In the genomic region with DNA sequence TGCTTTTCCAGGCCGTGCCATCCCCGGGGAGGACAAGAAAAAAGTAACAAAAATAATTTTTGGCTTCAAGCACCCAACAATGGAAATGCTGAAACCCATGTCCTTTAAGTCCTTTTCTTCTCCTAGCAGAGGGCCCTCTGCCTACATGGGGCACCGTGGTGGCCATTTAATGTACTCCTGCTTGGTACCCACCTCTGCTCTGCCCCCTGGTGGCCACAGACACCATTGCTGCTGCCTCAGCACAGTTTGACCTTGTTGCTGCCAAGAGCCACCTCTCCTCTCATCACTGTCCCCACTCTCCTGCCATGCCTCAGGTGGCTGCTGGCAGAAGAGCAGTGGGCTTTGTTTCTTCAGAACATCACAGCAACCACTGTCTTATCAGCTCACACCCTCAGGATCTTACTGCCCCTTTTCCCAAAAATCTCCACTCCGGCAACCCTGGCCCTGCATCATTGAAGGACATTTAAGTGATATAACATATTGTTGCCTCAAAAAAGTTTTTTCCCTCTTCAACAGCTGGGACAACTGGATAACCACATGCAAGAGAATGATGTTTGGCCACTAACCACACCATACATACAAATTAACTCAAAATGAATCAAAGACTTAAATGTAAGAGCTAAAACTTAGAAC, we compare ENCODE assay signal across 8 cellular contexts. TPM values are rescaled to one million over a fixed set of nuclear protein-coding genes. Genes with fewer than 3 reads are reported as not detected.
A peak's percentile ranks its signal among the peaks of the same experiment; 100 is the strongest.
DNase-seq lines count a peak whose midpoint lies in the region; ATAC-seq and TF ChIP-seq lines count a peak whose summit lies in the region.

No MANE protein-coding gene starts in this region.

- H3K4me1 Mint-ChIP-seq in chondrocyte (ENCODE audit: low read depth) = peaks cover 23% of the 10 kb centered on the region

- no peaks in the 10 kb centered on the region for H3K27me3 ChIP-seq in left lung

- no peaks in the 10 kb centered on the region for H3K9me3 ChIP-seq in left lung

- no peak overlapping the region for H3K4me3 ChIP-seq in left lung

- peak; percentile 95 for TF ChIP-seq CTCF in chondrocyte (IDR thresholded peaks at IDR 0.05)
- peak; percentile 91 to 96 for TF ChIP-seq CTCF in left lung (IDR thresholded peaks at IDR 0.05)

- peak; percentile 70 for DNase-seq in SIG-M5 treated with dmso at 0.1 percent for 504 hours (lab: John Stamatoyannopoulos, UW; ENCODE audit: unreplicated experiment)
- DNase-seq in SIG-M5 (lab: John Stamatoyannopoulos, UW) = no peak
- peak; percentile 54 for DNase-seq in NCI-H460 (ENCODE audit: extremely low read depth, low read depth)
- peak; percentile 80 to 83 for DNase-seq in activated CD4-positive, alpha-beta T cell treated with anti-CD3 and anti-CD28 coated beads for 4 hours
- no peak for DNase-seq in chondrocyte (ENCODE audit: low spot score)
- DNase-seq in left lung = peak; percentile 87 to 94
- DNase-seq in stimulated activated CD4-positive, alpha-beta T cell treated with anti-CD3 and anti-CD28 coated beads, Interleukin-4, amount 100 ng/mL, for 48 hours (ENCODE audit: low read depth in 2 of 2) = peak; percentile 81 to 83

- no peaks in the 10 kb centered on the region for H3K36me3 Mint-ChIP-seq in chondrocyte (ENCODE audit: low read depth)

- H3K27me3 Mint-ChIP-seq in chondrocyte (ENCODE audit: low read depth) = peaks cover 4% of the 10 kb centered on the region

- H3K4me3 Mint-ChIP-seq in chondrocyte (ENCODE audit: unreplicated experiment) = no peak overlapping the region

- ATAC-seq in HG03175 (IDR thresholded peaks at IDR 0.05; ENCODE audit: unreplicated experiment) = peak; percentile 92
- ATAC-seq in left lung = peak; percentile 92

- no peaks in the 10 kb centered on the region for H3K9me3 Mint-ChIP-seq in chondrocyte (ENCODE audit: low read depth)

- H3K4me1 ChIP-seq in left lung = peaks cover 0 to 20% of the 10 kb centered on the region in 2 donors

- H3K36me3 ChIP-seq in left lung = no peaks in the 10 kb centered on the region

- intact Hi-C loops in left lung (cut with DNase I) = no loop called here

- H3K27ac ChIP-seq in left lung = no peak overlapping the region

- H3K27ac Mint-ChIP-seq in chondrocyte (ENCODE audit: unreplicated experiment) = no peak overlapping the region

RNA-seq across cellular contexts. Expression of a gene that starts 12.9 kb away (rescaled TPM):
- 1.6 and 3.1 TPM in 2 replicates for total RNA-seq in NCI-H460 (2014; rRNA removed; shearing (Covaris generic))
- polyA plus RNA-seq in NCI-H460 (2014; cell fraction: nucleus; rRNA removed) = 3.7 and 5.4 TPM in 2 replicates
- 6.8 to 9.2 TPM (median 8.3 TPM) in 3 replicates for total RNA-seq in chondrocyte
- total RNA-seq in left lung = 1 to 10 TPM; 7.8 to 8.0 TPM

Comparison
In these comparisons a context has a peak if more than half of its experiments do, and no peak if none do; other contexts are left out.
1. DNase-seq: peak in SIG-M5 treated with dmso at 0.1 percent for 504 hours (single experiment), NCI-H460 (single experiment), activated CD4-positive, alpha-beta T cell treated with anti-CD3 and anti-CD28 coated beads for 4 hours (2 of 2), left lung (2 of 2) and stimulated activated CD4-positive, alpha-beta T cell treated with anti-CD3 and anti-CD28 coated beads, Interleukin-4, amount 100 ng/mL, for 48 hours (2 of 2); none in SIG-M5 (single experiment) and chondrocyte (single experiment).